ENCODE assay signal across 8 cellular contexts in genomic region chr7:118182618-118183253, GRCh38. TPM values are rescaled to one million over a fixed set of nuclear protein-coding genes. Genes with fewer than 3 reads are reported as not detected.
DNase-seq lines count a peak whose midpoint lies in the region; ATAC-seq, FAIRE-seq and TF ChIP-seq lines count a peak whose summit lies in the region.

No MANE protein-coding gene starts in this region.

- H3K79me2 ChIP-seq in DND-41 (ENCODE audit: insufficient read depth, low read length): peaks cover 53% of the 10 kb centered on the region
- H3K79me2 ChIP-seq in fibroblast of lung (ENCODE audit: control insufficient read depth, insufficient read depth, low read length): peaks cover 28% of the 10 kb centered on the region

- no peaks in the 10 kb centered on the region for H3K27me3 ChIP-seq in DND-41 (ENCODE audit: insufficient read depth, low read length, poor library complexity)
- H3K27me3 ChIP-seq in Peyer's patch: no peaks in the 10 kb centered on the region
- H3K27me3 ChIP-seq in fibroblast of lung (ENCODE audit: control insufficient read depth, insufficient read depth, low read length): no peaks in the 10 kb centered on the region
- no peaks in the 10 kb centered on the region for H3K27me3 ChIP-seq in rectal smooth muscle tissue (ENCODE audit: control insufficient read depth, insufficient read depth, low read length)

- peaks cover 21% of the 10 kb centered on the region; the same call in 1 of the 2 replicates for H4K20me1 ChIP-seq in DND-41 (ENCODE audit: insufficient read depth, low read length)
- H4K20me1 ChIP-seq in fibroblast of lung (ENCODE audit: control insufficient read depth, extremely low read depth, insufficient read depth, low read length): no peaks in the 10 kb centered on the region

- H3K9ac ChIP-seq in DND-41 (ENCODE audit: low read depth, low read length): peak overlapping the region; percentile 87
- no peak overlapping the region for H3K9ac ChIP-seq in fibroblast of lung (ENCODE audit: insufficient read depth, low read length)
- peak overlapping the region; percentile 97 for H3K9ac ChIP-seq in rectal smooth muscle tissue (ENCODE audit: low read length)

- H3K4me1 ChIP-seq in DND-41 (ENCODE audit: insufficient read depth, low read length): peaks cover 42% of the 10 kb centered on the region
- H3K4me1 ChIP-seq in Peyer's patch: peaks cover 0 to 21% (median 5%) of the 10 kb centered on the region in 4 donors
- H3K4me1 ChIP-seq in fibroblast of lung (ENCODE audit: control insufficient read depth, extremely low read depth, insufficient read depth, low read length): peaks cover 6% of the 10 kb centered on the region
- peaks cover 3% of the 10 kb centered on the region for H3K4me1 ChIP-seq in rectal smooth muscle tissue (ENCODE audit: control insufficient read depth, insufficient read depth, low read length)

- H3K27ac ChIP-seq in DND-41 (ENCODE audit: low read length): peak overlapping the region; percentile 98
- H3K27ac ChIP-seq in Peyer's patch: peak overlapping the region in 3 of 4 donors; percentile 87 to 94 (median 87)
- H3K27ac ChIP-seq in fibroblast of lung (ENCODE audit: insufficient read depth, low read length): peak overlapping the region; percentile 96
- no peak overlapping the region for H3K27ac ChIP-seq in rectal smooth muscle tissue (ENCODE audit: low read depth, low read length)

- FAIRE-seq in frontal cortex (lab: Jason Lieb, UNC): no peak

- H2AFZ ChIP-seq in DND-41 (ENCODE audit: low read depth, low read length) (peak overlapping the region; percentile 88), fibroblast of lung (ENCODE audit: low read length) (peak overlapping the region; percentile 92)

- no peak for ATAC-seq in DND-41 (ENCODE audit: insufficient read depth, low read depth)

- H3K4me3 ChIP-seq in DND-41 (ENCODE audit: low read depth in 1 of 2, low read length in 2 of 2) (peak overlapping the region; percentile 52 to 73), Peyer's patch (peak overlapping the region; percentile 69 to 84 (median 75)), fibroblast of lung (replicated peaks in 1 of 4; ENCODE audit: control extremely low read depth in 1 of 4, insufficient read depth in 1 of 4, low read depth in 3 of 4, low read length in 4 of 4) (peak overlapping the region; percentile 80 to 93 (median 85)), rectal smooth muscle tissue (ENCODE audit: low read length) (peak overlapping the region; percentile 98)

- no peak for TF ChIP-seq POLR2A in Peyer's patch (IDR thresholded peaks at IDR 0.05)

- H3K4me2 ChIP-seq in DND-41 (ENCODE audit: insufficient read depth, low read length) (peak overlapping the region; percentile 73), fibroblast of lung (ENCODE audit: extremely low read depth, insufficient read depth, low read length) (peak overlapping the region; percentile 95)

- TF ChIP-seq CTCF in DND-41 (IDR thresholded peaks at IDR 0.05; ENCODE audit: borderline replicate concordance, extremely low read depth, low read length, poor library complexity, severe bottlenecking) (no peak), Peyer's patch (IDR thresholded peaks at IDR 0.05) (no peak), fibroblast of lung (conservative IDR thresholded peaks at IDR 0.05 in 1 of 2, IDR thresholded peaks at IDR 0.05 in 1 of 2; ENCODE audit: low read depth in 1 of 2, low read length in 2 of 2) (no peak)

- peaks cover 25% of the 10 kb centered on the region for H3K36me3 ChIP-seq in DND-41 (ENCODE audit: insufficient read depth, low read length)
- H3K36me3 ChIP-seq in Peyer's patch: peaks cover 0 to 1% (median 0%) of the 10 kb centered on the region in 3 donors
- no peaks in the 10 kb centered on the region for H3K36me3 ChIP-seq in fibroblast of lung (ENCODE audit: control insufficient read depth, insufficient read depth, low read length)
- H3K36me3 ChIP-seq in rectal smooth muscle tissue (ENCODE audit: control insufficient read depth, insufficient read depth, low read length): no peaks in the 10 kb centered on the region

- no peaks in the 10 kb centered on the region for H3K9me3 ChIP-seq in DND-41 (ENCODE audit: insufficient read depth, low read length, severe bottlenecking)
- no peaks in the 10 kb centered on the region for H3K9me3 ChIP-seq in Peyer's patch
- no peaks in the 10 kb centered on the region for H3K9me3 ChIP-seq in fibroblast of lung (ENCODE audit: control insufficient read depth, insufficient read depth, low read depth, low read length)

- DNase-seq in DND-41: no peak
- no peak for DNase-seq in Peyer's patch
- DNase-seq in fibroblast of lung (ENCODE audit: low read depth in 2 of 2): peak in 1 of 2 donors; percentile 6
- DNase-seq in frontal cortex (ENCODE audit: low spot score in 2 of 2): no peak
- no peak for DNase-seq in epidermal melanocyte (ENCODE audit: insufficient read length, low spot score)
- DNase-seq in NCI-H2171 treated with DMSO at 0.1 percent for 48 hours (lab: John Stamatoyannopoulos, UW): no peak
- DNase-seq in NCI-H146 (lab: John Stamatoyannopoulos, UW): no peak

RNA-seq across cellular contexts. Expression of gene LSM8, which starts 1.2 kb away (rescaled TPM):
- total RNA-seq in Peyer's patch: 10 to 100 TPM; 22.9 to 38.0 (median 29.4) TPM
- total RNA-seq in fibroblast of lung: 36.8 and 39.5 TPM in 2 replicates
- 55.0 and 61.8 TPM in 2 replicates for polyA plus RNA-seq in fibroblast of lung
- polyA plus RNA-seq in fibroblast of lung (2012): 24.7 and 28.4 TPM in 2 replicates
- 16.6 and 25.4 TPM in 2 replicates for polyA minus RNA-seq in fibroblast of lung (ENCODE audit: low replicate concordance)
- total RNA-seq in frontal cortex: 97.0 TPM

RNA-seq across cellular contexts. Expression of gene ANKRD7, which starts 41.8 kb away (rescaled TPM):
- not detected for total RNA-seq in Peyer's patch
- 2.3 and 2.8 TPM in 2 replicates for total RNA-seq in fibroblast of lung
- 0.10 and 0.40 TPM in 2 replicates for polyA plus RNA-seq in fibroblast of lung
- 0.46 and 0.52 TPM in 2 replicates for polyA plus RNA-seq in fibroblast of lung (2012)
- not detected in 2 replicates for polyA minus RNA-seq in fibroblast of lung (ENCODE audit: low replicate concordance)
- 12.2 TPM for total RNA-seq in frontal cortex
